In genomic region chr2:113679457-113679856, GRCh38 we compare ENCODE assay signal across 14 cellular contexts. TPM values are rescaled to one million over a fixed set of nuclear protein-coding genes. Genes with fewer than 3 reads are reported as not detected.
DNase-seq lines count a peak whose midpoint lies in the region; ATAC-seq, FAIRE-seq and TF ChIP-seq lines count a peak whose summit lies in the region.
"Had no signal": no experiment of that assay in that cellular context is flagged by ENCODE, and none has a peak within 500 bp of the region (broad histone marks: within the 10 kb centered on the region; RNA-seq: fewer than 3 reads in every experiment).

No MANE protein-coding gene starts in this region.

- TF ChIP-seq RAD21 in K562 (CRISPR knock-in tag; conservative IDR thresholded peaks at IDR 0.05 in 1 of 2, IDR thresholded peaks at IDR 0.05 in 1 of 2): no peak

- H3K18ac ChIP-seq in neuronal stem cell (ENCODE audit: low read length): peak overlapping the region; percentile 12

- no peak overlapping the region for H2BK5ac ChIP-seq in neuronal stem cell (ENCODE audit: low read length)

- H3K9me3 ChIP-seq in K562 (replicated peaks; ENCODE audit: control insufficient read depth, insufficient read depth, low read depth, low read length) (no peaks in the 10 kb centered on the region), neuronal stem cell (replicated peaks in 1 of 2; ENCODE audit: control insufficient read depth in 2 of 2, insufficient read depth in 1 of 2, low read depth in 1 of 2, low read length in 2 of 2) (no peaks in the 10 kb centered on the region), adrenal gland (replicated peaks in 1 of 3) (no peaks in the 10 kb centered on the region)
- H3K9me3 ChIP-seq: BLaER1, HAP-1 had no signal

- no peak overlapping the region for H2AFZ ChIP-seq in K562 (ENCODE audit: low read depth, low read length)
- no peak overlapping the region for H2AFZ ChIP-seq in neuronal stem cell (ENCODE audit: low read length)

- no peak overlapping the region for H2BK120ac ChIP-seq in neuronal stem cell (ENCODE audit: low read depth, low read length)

- H3K27ac ChIP-seq in K562 (ENCODE audit: extremely low read depth, low read depth, low read length) (no peak overlapping the region), neuronal stem cell (replicated peaks; ENCODE audit: low read length) (no peak overlapping the region), adrenal gland (no peak overlapping the region)
- H3K27ac ChIP-seq: BLaER1 had no signal

- in situ Hi-C loops in K562 (cut with MboI): no loop called here

- TF ChIP-seq EP300 in K562 (IDR thresholded peaks at IDR 0.05; ENCODE audit: low read length): no peak

- no peak overlapping the region for H4K8ac ChIP-seq in neuronal stem cell (ENCODE audit: low read depth, low read length)

- intact Hi-C loops in K562 (cut with micrococcal nuclease) (no loop called here), adrenal gland (cut with DNase I) (no loop called here)
- intact Hi-C loops in activated CD4-positive, alpha-beta memory T cell treated with anti-CD3 and anti-CD28 coated beads for 36 hours (cut with micrococcal nuclease): no loop called here

- no peaks in the 10 kb centered on the region for H3K79me2 ChIP-seq in K562 (ENCODE audit: control insufficient read depth, insufficient read depth, low read length)

- H2AK5ac ChIP-seq in neuronal stem cell (ENCODE audit: low read depth, low read length): no peak overlapping the region

- CTCF ChIA-PET in K562 (lab: Yijun Ruan, JAX; ENCODE audit: low intra/inter-chr PET ratio): no interaction called here
- CTCF ChIA-PET in activated CD4-positive, alpha-beta memory T cell treated with anti-CD3 and anti-CD28 coated beads for 36 hours (lab: Charles Lee): no interaction called here

- TF ChIP-seq POLR2A in K562 (conservative IDR thresholded peaks at IDR 0.05): no peak
- no peak for TF ChIP-seq POLR2A in adrenal gland (IDR thresholded peaks at IDR 0.05)

- H3K27me3 ChIP-seq in K562 (ENCODE audit: control insufficient read depth in 2 of 2, insufficient read depth in 2 of 2, low read length in 2 of 2) (no peaks in the 10 kb centered on the region), neuronal stem cell (ENCODE audit: control insufficient read depth in 3 of 3, insufficient read depth in 3 of 3, low read depth in 1 of 3, low read length in 3 of 3) (no peaks in the 10 kb centered on the region), adrenal gland (no peaks in the 10 kb centered on the region)
- H3K27me3 ChIP-seq: BLaER1 had no signal

- WGBS in K562 (ENCODE audit: insufficient coverage, low coverage, missing lambda C conversion rate): 23% methylated on average over 8 of the region's 8 CpGs
- WGBS in neuronal stem cell (ENCODE audit: extremely low coverage in 2 of 2, insufficient read length in 2 of 2, insufficient replicate concordance in 1 of 2), 2 donors: no CpG with 5 or more reads among the region's 8 CpGs
- 85 to 89% (median 86%) methylated on average over 8 of the region's 8 CpGs for WGBS in adrenal gland, 4 donors

- no peak overlapping the region for H3K9ac ChIP-seq in K562 (ENCODE audit: insufficient read depth in 1 of 2, low read depth in 2 of 2, low read length in 2 of 2)
- H3K9ac ChIP-seq in neuronal stem cell (ENCODE audit: low read depth, low read length, poor library complexity): no peak overlapping the region
- H3K9ac ChIP-seq: BLaER1 had no signal

- H3K4me3 Mint-ChIP-seq in activated CD4-positive, alpha-beta memory T cell treated with anti-CD3 and anti-CD28 coated beads for 36 hours: no peak overlapping the region

- no peaks in the 10 kb centered on the region for H3K9me1 ChIP-seq in K562 (ENCODE audit: control insufficient read depth, insufficient read depth, low read length)

- no peak overlapping the region for H2BK15ac ChIP-seq in neuronal stem cell (ENCODE audit: low read length)

- no peak overlapping the region for H3K4ac ChIP-seq in neuronal stem cell (ENCODE audit: low read length)

- DNase-seq in activated gamma-delta T cell treated with Interleukin-2 at 50 U/mL for 16 hours (peak; percentile 15), activated gamma-delta T cell (lab: John Stamatoyannopoulos, UW) (no peak), K562 (ENCODE audit: extremely low read depth in 1 of 4, low spot score in 3 of 4) (peak in 2 of 4 experiments; percentile 9 to 21), iPS-NIHi7 (ENCODE audit: extremely low spot score) (peak; percentile 26), neuronal stem cell (ENCODE audit: low spot score) (no peak), NCI-H774 (lab: John Stamatoyannopoulos, UW) (no peak), adrenal gland (no peak)
- DNase-seq in activated CD4-positive, alpha-beta memory T cell treated with anti-CD3 and anti-CD28 coated beads for 36 hours: no peak
- DNase-seq: 8988T, AML-193, DMS53 had no signal

- ATAC-seq in K562: peak; percentile 79

- no peak overlapping the region for H3K14ac ChIP-seq in neuronal stem cell (ENCODE audit: low read length)

- H3K36me3 Mint-ChIP-seq in activated CD4-positive, alpha-beta memory T cell treated with anti-CD3 and anti-CD28 coated beads for 36 hours: no peaks in the 10 kb centered on the region

- no peak overlapping the region for H3K4me2 ChIP-seq in K562 (ENCODE audit: insufficient read depth, low read length)
- no peak overlapping the region for H3K4me2 ChIP-seq in neuronal stem cell (ENCODE audit: insufficient read depth, low read length, poor library complexity, severe bottlenecking)
- H3K4me2 ChIP-seq: BLaER1 had no signal

- H3K23ac ChIP-seq in neuronal stem cell (ENCODE audit: low read depth, low read length, poor library complexity): no peak overlapping the region

- no peaks in the 10 kb centered on the region for H3K36me3 ChIP-seq in K562 (ENCODE audit: control insufficient read depth, insufficient read depth, low read length)
- no peaks in the 10 kb centered on the region for H3K36me3 ChIP-seq in neuronal stem cell (replicated peaks in 1 of 2; ENCODE audit: control insufficient read depth in 2 of 2, insufficient read depth in 2 of 2, low read length in 2 of 2)
- no peaks in the 10 kb centered on the region for H3K36me3 ChIP-seq in adrenal gland (replicated peaks in 1 of 2)
- H3K36me3 ChIP-seq: BLaER1, HAP-1 had no signal

- POLR2A ChIA-PET in K562 (lab: Yijun Ruan, JAX): interaction anchor here (0.5 kb wide), 1 partner anchor 210 kb away, joined by 5 read pairs; the partner anchor contains the start of gene ACTR3
- POLR2A ChIA-PET in activated CD4-positive, alpha-beta memory T cell treated with anti-CD3 and anti-CD28 coated beads for 36 hours (lab: Charles Lee): no interaction called here

- H3K27me3 Mint-ChIP-seq in activated CD4-positive, alpha-beta memory T cell treated with anti-CD3 and anti-CD28 coated beads for 36 hours: no peaks in the 10 kb centered on the region

- H3K4me3 ChIP-seq in K562: no peak overlapping the region
- H3K4me3 ChIP-seq in neuronal stem cell (ENCODE audit: low read length in 2 of 2): no peak overlapping the region
- no peak overlapping the region for H3K4me3 ChIP-seq in adrenal gland
- H3K4me3 ChIP-seq: BLaER1, HAP-1 had no signal

- H3K9me3 Mint-ChIP-seq in activated CD4-positive, alpha-beta memory T cell treated with anti-CD3 and anti-CD28 coated beads for 36 hours: no peaks in the 10 kb centered on the region

- H3K4me1 ChIP-seq in K562 (replicated peaks in 1 of 2; ENCODE audit: control insufficient read depth in 2 of 2, insufficient read depth in 2 of 2, low read length in 2 of 2) (peaks cover 0 to 19% of the 10 kb centered on the region in 2 experiments; a peak in 2 of 5 replicates), neuronal stem cell (ENCODE audit: control insufficient read depth in 2 of 2, insufficient read depth in 1 of 2, low read depth in 1 of 2, low read length in 2 of 2) (peaks cover 0 to 3% of the 10 kb centered on the region in 2 donors), adrenal gland (replicated peaks in 1 of 2) (no peaks in the 10 kb centered on the region)
- H3K4me1 ChIP-seq: BLaER1, HAP-1 had no signal

- no peak overlapping the region for H3K27ac Mint-ChIP-seq in activated CD4-positive, alpha-beta memory T cell treated with anti-CD3 and anti-CD28 coated beads for 36 hours

- H2BK12ac ChIP-seq in neuronal stem cell (ENCODE audit: low read length): no peak overlapping the region

- no TSS peak for BruUV-seq in K562 (replicated peaks; lab: Mats Ljungman, UMichigan)

- peak; percentile 19 for FAIRE-seq in K562 (lab: Jason Lieb, UNC)
- FAIRE-seq: H1 had no signal

- H4K91ac ChIP-seq in neuronal stem cell (ENCODE audit: low read depth, low read length, poor library complexity): no peak overlapping the region

- H3K79me1 ChIP-seq in neuronal stem cell (ENCODE audit: low read depth, low read length): no peaks in the 10 kb centered on the region

- no peaks in the 10 kb centered on the region for H3K4me1 Mint-ChIP-seq in activated CD4-positive, alpha-beta memory T cell treated with anti-CD3 and anti-CD28 coated beads for 36 hours (ENCODE audit: low read depth)

- TF ChIP-seq CTCF in K562 (IDR thresholded peaks at IDR 0.05 in 2 of 3, conservative IDR thresholded peaks at IDR 0.05 in 1 of 3; ENCODE audit: insufficient read depth in 2 of 3, low read depth in 1 of 3, low read length in 3 of 3) (no peak), adrenal gland (IDR thresholded peaks at IDR 0.05) (no peak)

- no peaks in the 10 kb centered on the region for H4K20me1 ChIP-seq in K562 (replicated peaks; ENCODE audit: control insufficient read depth, insufficient read depth, low read length)
- H4K20me1 ChIP-seq: BLaER1 had no signal

RNA-seq across cellular contexts. Expression of gene RABL2A, which starts 52.4 kb away (rescaled TPM):
- total RNA-seq in K562 (2011; cell fraction: chromatin; rRNA removed; ENCODE audit: low replicate concordance): 27.6 and 50.6 TPM in 2 replicates
- 20.1 and 30.2 TPM in 2 replicates for total RNA-seq in K562 (2011; cell fraction: nucleolus; rRNA removed)
- total RNA-seq in K562 (2011; cell fraction: nucleoplasm; rRNA removed): 34.0 and 48.6 TPM in 2 replicates
- total RNA-seq in K562 (2014; rRNA removed) (2.2 and 3.5 TPM in 2 replicates), K562 (2014; rRNA removed; fragmentation: Illumina TruSeq; extraction: Trizol) (2.1 and 3.2 TPM in 2 replicates), K562 (2015; rRNA removed; fragmentation: Illumina TruSeq; extraction: Trizol) (3.4 and 4.8 TPM in 2 replicates), K562 (2021) (3.2 and 4.2 TPM in 2 replicates), adrenal gland (10 to 100 TPM in 4 of 8 donors, 1 to 10 TPM in 3, under 1 TPM in 1; 0.36 to 21.6 (median 9.3) TPM)
- polyA plus RNA-seq in K562 (2011; rRNA removed) (5.3 and 5.8 TPM in 2 replicates), K562 (2014; fragmentation: Illumina TruSeq; extraction: Trizol) (2.8 and 4.7 TPM in 2 replicates), K562 (2014; fragmentation: Nextera tagmentation; extraction: Ambion mirVana) (under 1 TPM; 0.27 to 0.34 TPM), K562 (2014; rRNA removed) (3.0 and 5.1 TPM in 2 replicates), adrenal gland (10 to 100 TPM in 2 of 3 donors, 1 to 10 TPM in 1; 7.3 to 34.4 (median 17.1) TPM)
- 4.7 and 5.1 TPM in 2 replicates for polyA plus RNA-seq in K562 (2011; cell fraction: cytosol; rRNA removed)
- polyA plus RNA-seq in K562 (2011; cell fraction: nucleus; rRNA removed): 21.7 and 27.2 TPM in 2 replicates
- 3.2 and 6.6 TPM in 2 replicates for polyA plus RNA-seq in K562 (2012)
- polyA minus RNA-seq in K562 (2011; rRNA and poly(A)+ RNA removed): 7.4 and 9.2 TPM in 2 replicates
- polyA minus RNA-seq in K562 (2011; cell fraction: cytosol; rRNA and poly(A)+ RNA removed): 1.3 TPM in 1 of 2 replicates, not detected in the other
- polyA minus RNA-seq in K562 (2011; cell fraction: nucleus; rRNA and poly(A)+ RNA removed): 10.0 and 11.8 TPM in 2 replicates
- 25.1 TPM for polyA plus RNA-seq in neuronal stem cell (2013, experiment 1 of 2)
- polyA plus RNA-seq in neuronal stem cell (2013, experiment 2 of 2): 23.4 TPM
- total RNA-seq in activated CD4-positive, alpha-beta memory T cell treated with anti-CD3 and anti-CD28 coated beads for 36 hours: 10 to 100 TPM; 13.0 to 14.7 TPM

Comparison
In these comparisons a context has a peak if more than half of its experiments do, and no peak if none do; other contexts are left out.
1. DNase-seq: peak in activated gamma-delta T cell treated with Interleukin-2 at 50 U/mL for 16 hours (single experiment) and iPS-NIHi7 (single experiment); none in activated gamma-delta T cell (single experiment), neuronal stem cell (single experiment), activated CD4-positive, alpha-beta memory T cell treated with anti-CD3 and anti-CD28 coated beads for 36 hours (single experiment), NCI-H774 (single experiment) and adrenal gland (0 of 7).